In the genomic region with DNA sequence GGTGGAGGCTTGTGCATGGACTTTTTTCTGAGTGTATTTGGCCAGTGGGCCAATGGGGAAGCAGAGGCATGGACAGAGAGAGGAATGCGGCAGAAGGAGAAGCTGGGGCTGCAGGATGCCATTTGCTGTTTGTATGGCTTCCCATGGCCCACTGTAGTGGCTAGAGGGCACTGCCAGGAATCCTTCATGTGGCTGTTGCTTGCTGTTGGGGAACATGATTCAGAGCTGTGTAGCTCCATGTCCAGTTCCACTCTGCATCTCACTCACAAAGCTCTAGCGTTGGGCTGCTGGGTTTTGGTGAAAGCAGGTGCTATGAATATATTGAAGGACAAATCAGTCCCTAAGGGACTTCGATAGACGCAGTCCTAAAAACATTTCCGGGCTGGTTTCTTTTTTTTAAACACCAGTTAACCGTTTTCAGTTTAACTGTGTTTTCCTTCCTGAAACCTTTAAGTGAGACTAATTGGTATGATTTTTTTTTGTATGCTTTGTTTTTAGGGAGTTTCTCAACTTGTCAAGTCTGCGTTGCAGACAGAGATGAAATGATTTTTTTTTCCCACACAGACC, we compare ENCODE assay signal across 8 cellular contexts. TPM values are rescaled to one million over a fixed set of nuclear protein-coding genes. Genes with fewer than 3 reads are reported as not detected.
A peak's percentile ranks its signal among the peaks of the same experiment; 100 is the strongest.
DNase-seq lines count a peak whose midpoint lies in the region; ATAC-seq, FAIRE-seq and TF ChIP-seq lines count a peak whose summit lies in the region.

No MANE protein-coding gene starts in this region.

- peak overlapping the region; percentile 73; the same call in 1 of the 2 replicates for H3K27ac ChIP-seq in Panc1 (ENCODE audit: low read length)
- H3K27ac ChIP-seq in esophagus squamous epithelium, result peak overlapping the region; percentile 63 to 98 (median 75)
- H3K27ac ChIP-seq in thoracic aorta, result peak overlapping the region; percentile 73 to 74

- POLR2A ChIA-PET in Panc1 (lab: Charles Lee), result no interaction called here

- H3K27me3 ChIP-seq in Panc1 (ENCODE audit: control insufficient read depth, insufficient read depth, low read length) (no peaks in the 10 kb centered on the region), esophagus squamous epithelium (no peaks in the 10 kb centered on the region), thoracic aorta (replicated peaks; ENCODE audit: insufficient read depth) (no peaks in the 10 kb centered on the region), BE2C (no peaks in the 10 kb centered on the region)

- no peak for FAIRE-seq in RCC 7860 (lab: Jason Lieb, UNC)

- WGBS in esophagus squamous epithelium, 2 donors, result 22 to 25% methylated on average over 7 of the region's 7 CpGs

- peak in 1 of 4 donors; percentile 27 for TF ChIP-seq POLR2A in esophagus squamous epithelium (IDR thresholded peaks at IDR 0.05)

- DNase-seq in GM12865 (ENCODE audit: low read depth) (peak; percentile 91), Panc1 (ENCODE audit: low read depth, low spot score) (no peak), esophagus squamous epithelium (lab: John Stamatoyannopoulos, UW) (no peak), thoracic aorta (ENCODE audit: low spot score) (no peak), RCC 7860 (ENCODE audit: low spot score) (no peak), SHP77 (lab: John Stamatoyannopoulos, UW) (no peak), BE2C (no peak)

- no TSS peak for BruUV-seq in Panc1 (replicated peaks; lab: Mats Ljungman, UMichigan)

- H3K4me1 ChIP-seq in Panc1 (ENCODE audit: control insufficient read depth, insufficient read depth, low read length) (peaks cover 48% of the 10 kb centered on the region), esophagus squamous epithelium (peaks cover 70 to 100% (median 89%) of the 10 kb centered on the region in 3 donors), thoracic aorta (ENCODE audit: control insufficient read depth in 1 of 2, low read depth in 2 of 2) (peaks cover 79 to 97% of the 10 kb centered on the region in 2 donors), BE2C (peaks cover 10% of the 10 kb centered on the region)

- ATAC-seq in GM21619 (IDR thresholded peaks at IDR 0.05; ENCODE audit: unreplicated experiment) (peak; percentile 63), Panc1 (no peak), thoracic aorta (ENCODE audit: insufficient number of reproducible peaks, low FRiP score, low read depth) (no peak)

- no peak for TF ChIP-seq CTCF in GM12865 (IDR thresholded peaks at IDR 0.05; ENCODE audit: insufficient read depth, low read depth, low read length, missing control alignments)
- no peak for TF ChIP-seq CTCF in Panc1 (IDR thresholded peaks at IDR 0.05)
- TF ChIP-seq CTCF in esophagus squamous epithelium (IDR thresholded peaks at IDR 0.05), result no peak
- TF ChIP-seq CTCF in thoracic aorta (IDR thresholded peaks at IDR 0.05), result no peak
- no peak for TF ChIP-seq CTCF in BE2C (IDR thresholded peaks at IDR 0.05; ENCODE audit: low read depth, low read length)

- H3K9me3 ChIP-seq in Panc1 (ENCODE audit: control insufficient read depth, insufficient read depth, low read depth, low read length) (no peaks in the 10 kb centered on the region), esophagus squamous epithelium (no peaks in the 10 kb centered on the region), thoracic aorta (no peaks in the 10 kb centered on the region), BE2C (no peaks in the 10 kb centered on the region)

- H3K4me3 ChIP-seq in GM12865 (ENCODE audit: low read depth, low read length) (peak overlapping the region; percentile 33), Panc1 (ENCODE audit: low read depth in 2 of 2, low read length in 2 of 2) (no peak overlapping the region), esophagus squamous epithelium (peak overlapping the region in 2 of 4 donors; percentile 3 to 6), thoracic aorta (peak overlapping the region; percentile 12), BE2C (ENCODE audit: low read depth, low read length) (no peak overlapping the region)

- CTCF ChIA-PET in Panc1 (lab: Charles Lee), result interaction anchor here (0.7 kb wide), 1 partner anchor 9 kb away, joined by 3 read pairs; no protein-coding TSS in a partner anchor

- intact Hi-C loops in Panc1 (cut with micrococcal nuclease; ENCODE audit: unreplicated experiment), result no loop called here
- intact Hi-C loops in esophagus squamous epithelium (cut with DNase I), result no loop called here

- in situ Hi-C loops in Panc1 (cut with HindIII; ENCODE audit: low pct_unique_long_range_greater_than_20kb, low sequenced_read_pairs), result no loop called here

- no peaks in the 10 kb centered on the region for H3K36me3 ChIP-seq in Panc1 (ENCODE audit: control insufficient read depth, insufficient read depth, low read length)
- H3K36me3 ChIP-seq in esophagus squamous epithelium, result peaks cover 0 to 6% (median 0%) of the 10 kb centered on the region in 3 donors
- H3K36me3 ChIP-seq in thoracic aorta, result no peaks in the 10 kb centered on the region
- no peaks in the 10 kb centered on the region for H3K36me3 ChIP-seq in BE2C

RNA-seq across cellular contexts. Expression of a gene that starts 51.3 kb away (rescaled TPM):
- 9.5 TPM for total RNA-seq in Panc1 (2021; ENCODE audit: unreplicated experiment)
- 7.2 TPM for polyA plus RNA-seq in Panc1 (2012; ENCODE audit: insufficient read length)
- total RNA-seq in esophagus squamous epithelium, result 10 to 100 TPM in 1 of 4 donors, 1 to 10 TPM in 3; 7.4 to 15.8 (median 8.3) TPM
- 10 to 100 TPM; 24.9 to 30.8 TPM for total RNA-seq in thoracic aorta
- polyA plus RNA-seq in BE2C (2012; ENCODE audit: insufficient read depth, insufficient read length, low read depth), result 13.7 TPM

Comparison
In these comparisons a context has a peak if more than half of its experiments do, and no peak if none do; other contexts are left out.
1. H3K4me3 ChIP-seq: peak in GM12865 (single experiment) and thoracic aorta (single experiment); none in Panc1 (0 of 2) and BE2C (single experiment).
2. Peak in every context shown above with its lines, with median percentiles within 50 percentile points of each other: H3K27ac ChIP-seq.